1 cellular context compared by ENCODE assay signal in genomic region chr9:125763373-125763772, GRCh38.
TF ChIP-seq lines count a peak whose summit lies in the region.

No MANE protein-coding gene starts in this region.

TF ChIP-seq in SK-N-SH treated with all-trans-retinoic acid at 6 μM for 48 hours, 23 proteins besides CTCF, POLR2A, EP300 and RAD21 (continued from another document):
- TF ChIP-seq POU6F1 (CRISPR knock-in tag; IDR thresholded peaks at IDR 0.05; ENCODE audit: borderline replicate concordance, low read depth) (no peak), CSRNP3 (CRISPR knock-in tag; IDR thresholded peaks at IDR 0.05) (no peak), ESRRG (CRISPR knock-in tag; IDR thresholded peaks at IDR 0.05) (no peak)
